10 cellular contexts compared by ENCODE assay signal in genomic region chr1:94063379-94063778, GRCh38. TPM values are rescaled to one million over a fixed set of nuclear protein-coding genes. Genes with fewer than 3 reads are reported as not detected.
A peak's percentile ranks its signal among the peaks of the same experiment; 100 is the strongest.
DNase-seq lines count a peak whose midpoint lies in the region; ATAC-seq, FAIRE-seq and TF ChIP-seq lines count a peak whose summit lies in the region.
"Had no signal": no experiment of that assay in that cellular context is flagged by ENCODE, and none has a peak within 500 bp of the region (broad histone marks: within the 10 kb centered on the region; RNA-seq: fewer than 3 reads in every experiment).

No MANE protein-coding gene starts in this region.

- no peaks in the 10 kb centered on the region for H3K36me3 Mint-ChIP-seq in T-helper 2 cell treated with Interferon-gamma antibody and Interleukin-4, amounts not matched to agents 5 μg/mL and 100 μg/mL, for 36 hours (ENCODE audit: low read depth)

- no peak overlapping the region for H3K4me3 ChIP-seq in BJ (ENCODE audit: low read depth, low read length)
- H3K4me3 ChIP-seq in mucosa of descending colon: no peak overlapping the region
- H3K4me3 ChIP-seq: upper lobe of left lung had no signal

- peak; percentile 74 for ATAC-seq in mucosa of descending colon
- ATAC-seq: T-helper 17 cell had no signal

- DNase-seq in BJ (ENCODE audit: low read depth) (no peak), M059J (ENCODE audit: low read depth) (peak; percentile 44), dedifferentiated amniotic fluid mesenchymal stem cell (ENCODE audit: extremely low spot score) (peak; percentile 49), mucosa of descending colon (peak in 1 of 3 donors; percentile 70), RCC 7860 (ENCODE audit: low spot score) (no peak), KBM-7 (no peak), COLO829 (ENCODE audit: low spot score) (no peak)
- DNase-seq in T-helper 2 cell treated with Interferon-gamma antibody and Interleukin-4, amounts not matched to agents 5 μg/mL and 100 μg/mL, for 36 hours (ENCODE audit: low spot score): no peak
- DNase-seq: T-helper 17 cell, upper lobe of left lung had no signal

- H3K36me3 ChIP-seq in BJ (ENCODE audit: control insufficient read depth, insufficient read depth, low read length) (no peaks in the 10 kb centered on the region), mucosa of descending colon (ENCODE audit: low read depth) (no peaks in the 10 kb centered on the region)
- H3K36me3 ChIP-seq: upper lobe of left lung had no signal

- CTCF ChIA-PET in BJ (lab: Yijun Ruan, JAX): interaction anchor here (0.7 to 13.6 kb wide), 30 partner anchors 10 to 270 kb away, joined by 3 to 215 read pairs (median 5); partner anchors contain the start of genes ABCA4 and ARHGAP29

- no peaks in the 10 kb centered on the region for H3K9me3 Mint-ChIP-seq in T-helper 2 cell treated with Interferon-gamma antibody and Interleukin-4, amounts not matched to agents 5 μg/mL and 100 μg/mL, for 36 hours

- FAIRE-seq in RCC 7860 (lab: Jason Lieb, UNC): no peak

- TF ChIP-seq CTCF in BJ (IDR thresholded peaks at IDR 0.05; ENCODE audit: insufficient read depth, low read depth, low read length) (peak; percentile 62), mucosa of descending colon (IDR thresholded peaks at IDR 0.05) (no peak)

- in situ Hi-C loops in KBM-7 (cut with MboI; ENCODE audit: low pct_unique_long_range_greater_than_20kb, low sequenced_read_pairs): loop anchor here (25.0 kb wide), 2 partner anchors 174 to 399 kb away; partner anchors contain the start of gene ARHGAP29

- POLR2A ChIA-PET in BJ (lab: Charles Lee): interaction anchor here (0.5 to 0.7 kb wide), 2 partner anchors 18 to 32 kb away, joined by 3 read pairs; no protein-coding TSS in a partner anchor

- H3K4me1 Mint-ChIP-seq in T-helper 2 cell treated with Interferon-gamma antibody and Interleukin-4, amounts not matched to agents 5 μg/mL and 100 μg/mL, for 36 hours (ENCODE audit: low read depth): no peaks in the 10 kb centered on the region

- H3K4me1 ChIP-seq in mucosa of descending colon (ENCODE audit: low read depth): peaks cover 6% of the 10 kb centered on the region

- H3K27me3 Mint-ChIP-seq in T-helper 2 cell treated with Interferon-gamma antibody and Interleukin-4, amounts not matched to agents 5 μg/mL and 100 μg/mL, for 36 hours (ENCODE audit: low read depth): peaks cover 5% of the 10 kb centered on the region

- no peak overlapping the region for H3K4me3 Mint-ChIP-seq in T-helper 2 cell treated with Interferon-gamma antibody and Interleukin-4, amounts not matched to agents 5 μg/mL and 100 μg/mL, for 36 hours
- H3K4me3 Mint-ChIP-seq: T-helper 17 cell had no signal

- no peaks in the 10 kb centered on the region for H3K27me3 ChIP-seq in BJ (ENCODE audit: control insufficient read depth, insufficient read depth, low read length)
- H3K27me3 ChIP-seq: upper lobe of left lung had no signal

- no peaks in the 10 kb centered on the region for H3K9me3 ChIP-seq in mucosa of descending colon
- H3K9me3 ChIP-seq: upper lobe of left lung had no signal

- H3K27ac Mint-ChIP-seq in T-helper 2 cell treated with Interferon-gamma antibody and Interleukin-4, amounts not matched to agents 5 μg/mL and 100 μg/mL, for 36 hours: no peak overlapping the region

- intact Hi-C loops in mucosa of descending colon (cut with DNase I, micrococcal nuclease): loop anchor here (5.0 to 10.0 kb wide), 3 partner anchors 181 to 401 kb away; no protein-coding TSS in a partner anchor

RNA-seq across cellular contexts. Expression of gene ABCA4, which starts 57.6 kb away (rescaled TPM):
- polyA plus RNA-seq in BJ (2011; rRNA removed): 0.22 and 0.25 TPM in 2 replicates
- polyA minus RNA-seq in BJ (2011; rRNA and poly(A)+ RNA removed): 0.28 and 0.82 TPM in 2 replicates
- total RNA-seq in M059J (2014; rRNA removed; shearing (Covaris generic)): 0.15 TPM in 1 of 2 replicates, not detected in the other
- 1 to 10 TPM in 1 of 3 donors, under 1 TPM in 1, not detected in 1; 0.34 to 1.0 TPM for total RNA-seq in mucosa of descending colon
- total RNA-seq: T-helper 17 cell had no signal

Comparison
In these comparisons a context has a peak if more than half of its experiments do, and no peak if none do; other contexts are left out.
1. DNase-seq: peak in M059J (single experiment) and dedifferentiated amniotic fluid mesenchymal stem cell (single experiment); none in BJ (single experiment), RCC 7860 (single experiment), KBM-7 (single experiment), COLO829 (single experiment) and T-helper 2 cell treated with Interferon-gamma antibody and Interleukin-4, amounts not matched to agents 5 μg/mL and 100 μg/mL, for 36 hours (single experiment).